In the genomic region with DNA sequence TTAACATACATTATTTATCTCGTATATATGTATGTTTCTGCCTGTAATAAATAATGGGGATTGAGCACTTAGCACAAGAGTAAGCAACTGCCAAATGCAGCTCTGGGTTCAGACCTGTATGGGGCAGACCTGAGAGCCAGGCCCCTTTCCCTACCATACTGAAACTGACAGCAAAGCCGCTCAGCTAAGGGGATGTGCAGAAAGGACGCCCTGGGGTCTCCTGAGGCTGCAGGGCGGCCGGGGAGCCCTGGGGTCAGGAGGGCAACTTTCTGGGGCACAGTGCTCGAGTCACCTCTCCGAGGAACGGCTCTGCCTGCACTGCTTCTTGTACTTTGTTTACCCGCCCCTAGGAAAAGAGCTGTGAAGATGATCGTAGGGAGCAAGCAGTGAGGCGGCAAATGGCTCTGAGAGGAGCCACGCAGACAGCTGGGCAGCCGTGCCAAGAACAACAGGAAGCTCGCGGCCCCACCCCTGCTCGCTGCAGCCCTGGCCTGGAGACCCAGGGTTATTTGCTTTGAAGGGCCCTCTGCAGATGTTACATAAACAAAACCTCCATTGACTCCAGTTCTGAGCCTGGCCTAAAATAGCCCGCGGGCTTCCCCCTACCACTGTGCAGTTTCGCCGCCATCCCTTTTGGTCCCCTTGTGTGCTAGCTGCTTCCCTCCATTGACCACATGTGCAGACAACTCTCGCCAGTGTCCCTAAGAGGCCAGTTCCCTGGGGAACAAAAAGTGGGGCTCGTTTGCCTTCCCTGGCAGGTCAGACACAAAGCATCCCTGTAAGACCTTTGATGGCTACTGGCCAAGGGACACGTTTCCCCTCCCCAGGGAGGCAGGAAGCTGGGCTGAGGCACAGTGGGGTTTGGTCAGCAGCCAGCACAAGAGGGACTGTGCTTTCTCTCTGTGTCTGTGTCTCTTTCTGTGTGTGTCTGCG, we compare ENCODE assay signal across 7 cellular contexts.
DNase-seq lines count a peak whose midpoint lies in the region; ATAC-seq and TF ChIP-seq lines count a peak whose summit lies in the region.

No MANE protein-coding gene starts in this region.

- no peak for TF ChIP-seq POLR2A in suprapubic skin (IDR thresholded peaks at IDR 0.05)

- no peaks in the 10 kb centered on the region for H3K27me3 ChIP-seq in Panc1 (ENCODE audit: control insufficient read depth, insufficient read depth, low read length)
- no peaks in the 10 kb centered on the region for H3K27me3 ChIP-seq in lung (ENCODE audit: control insufficient read depth, insufficient read depth)
- no peaks in the 10 kb centered on the region for H3K27me3 ChIP-seq in suprapubic skin

- H3K9me3 ChIP-seq in Panc1 (ENCODE audit: control insufficient read depth, insufficient read depth, low read depth, low read length) (no peaks in the 10 kb centered on the region), lung (ENCODE audit: control insufficient read depth in 2 of 2, insufficient read depth in 1 of 2, low read length in 1 of 2) (no peaks in the 10 kb centered on the region), suprapubic skin (no peaks in the 10 kb centered on the region)

- H3K9me3 Mint-ChIP-seq in IgD-negative memory B cell = peaks cover 0 to 2% (median 0%) of the 10 kb centered on the region in 3 donors

- TF ChIP-seq CTCF in GM12872 (IDR thresholded peaks at IDR 0.05; ENCODE audit: insufficient read depth, low read depth, low read length) = peak; percentile 51; the same call in 2 of the 3 replicates
- TF ChIP-seq CTCF in Panc1 (IDR thresholded peaks at IDR 0.05) = no peak; the same call in 1 of the 2 replicates
- TF ChIP-seq CTCF in lung (IDR thresholded peaks at IDR 0.05; ENCODE audit: control extremely low read depth, extremely low read depth) = no peak
- no peak for TF ChIP-seq CTCF in suprapubic skin (IDR thresholded peaks at IDR 0.05)

- intact Hi-C loops in Panc1 (cut with micrococcal nuclease; ENCODE audit: unreplicated experiment) = no loop called here

- TF ChIP-seq EP300 in suprapubic skin (IDR thresholded peaks at IDR 0.05) = no peak

- H3K27ac ChIP-seq in Panc1 (ENCODE audit: low read length) (no peak overlapping the region), lung (ENCODE audit: low read depth in 1 of 2, low read length in 1 of 2) (peak overlapping the region in 1 of 2 donors; percentile 90), suprapubic skin (peak overlapping the region; percentile 53)

- ATAC-seq in GM21737 (IDR thresholded peaks at IDR 0.05; ENCODE audit: unreplicated experiment) (peak; percentile 76), Panc1 (peak; percentile 90), lung (ENCODE audit: insufficient read depth, low FRiP score) (peak; percentile 47)

- H3K4me1 ChIP-seq in Panc1 (ENCODE audit: control insufficient read depth, insufficient read depth, low read length) = no peaks in the 10 kb centered on the region; the same call in none of the 2 replicates
- peaks cover 0 to 10% of the 10 kb centered on the region in 2 donors for H3K4me1 ChIP-seq in lung (ENCODE audit: control insufficient read depth in 2 of 2, insufficient read depth in 2 of 2, low read length in 2 of 2)
- peaks cover 27% of the 10 kb centered on the region for H3K4me1 ChIP-seq in suprapubic skin

- peaks cover 35 to 46% (median 39%) of the 10 kb centered on the region in 3 donors for H3K4me1 Mint-ChIP-seq in IgD-negative memory B cell

- in situ Hi-C loops in Panc1 (cut with HindIII; ENCODE audit: low pct_unique_long_range_greater_than_20kb, low sequenced_read_pairs) = no loop called here

- no peaks in the 10 kb centered on the region for H3K36me3 Mint-ChIP-seq in IgD-negative memory B cell

- CTCF ChIA-PET in Panc1 (lab: Charles Lee) = no interaction called here

- peak overlapping the region; percentile 77 to 94 (median 90) for H3K27ac Mint-ChIP-seq in IgD-negative memory B cell

- POLR2A ChIA-PET in Panc1 (lab: Charles Lee) = no interaction called here

- DNase-seq in Panc1 (ENCODE audit: low read depth, low spot score) (no peak), dermis microvascular lymphatic vessel endothelial cell (ENCODE audit: low read depth in 2 of 2) (peak; percentile 88 to 90), lung (ENCODE audit: low spot score) (peak; percentile 55), suprapubic skin (ENCODE audit: low spot score in 2 of 2) (peak; percentile 86 to 88)

- H3K36me3 ChIP-seq in Panc1 (ENCODE audit: control insufficient read depth, insufficient read depth, low read length) (no peaks in the 10 kb centered on the region), lung (ENCODE audit: control insufficient read depth in 2 of 2, insufficient read depth in 2 of 2, low read length in 2 of 2) (no peaks in the 10 kb centered on the region), suprapubic skin (no peaks in the 10 kb centered on the region)

- peaks cover 5% of the 10 kb centered on the region for H3K27me3 Mint-ChIP-seq in IgD-negative memory B cell

- no TSS peak for BruUV-seq in Panc1 (replicated peaks; lab: Mats Ljungman, UMichigan)

- peak overlapping the region; percentile 17 to 50; a peak in 3 of 4 replicates for H3K4me3 ChIP-seq in Panc1 (ENCODE audit: low read depth in 2 of 2, low read length in 2 of 2)
- no peak overlapping the region for H3K4me3 ChIP-seq in lung
- H3K4me3 ChIP-seq in suprapubic skin = peak overlapping the region; percentile 19

- peak overlapping the region; percentile 36 to 95 (median 82) for H3K4me3 Mint-ChIP-seq in IgD-negative memory B cell

- 9% methylated on average over 24 of the region's 24 CpGs for WGBS in lung, 2 donors
- WGBS in suprapubic skin = 9% methylated on average over 17 of the region's 24 CpGs
